8 cellular contexts compared by ENCODE assay signal in the genomic region with DNA sequence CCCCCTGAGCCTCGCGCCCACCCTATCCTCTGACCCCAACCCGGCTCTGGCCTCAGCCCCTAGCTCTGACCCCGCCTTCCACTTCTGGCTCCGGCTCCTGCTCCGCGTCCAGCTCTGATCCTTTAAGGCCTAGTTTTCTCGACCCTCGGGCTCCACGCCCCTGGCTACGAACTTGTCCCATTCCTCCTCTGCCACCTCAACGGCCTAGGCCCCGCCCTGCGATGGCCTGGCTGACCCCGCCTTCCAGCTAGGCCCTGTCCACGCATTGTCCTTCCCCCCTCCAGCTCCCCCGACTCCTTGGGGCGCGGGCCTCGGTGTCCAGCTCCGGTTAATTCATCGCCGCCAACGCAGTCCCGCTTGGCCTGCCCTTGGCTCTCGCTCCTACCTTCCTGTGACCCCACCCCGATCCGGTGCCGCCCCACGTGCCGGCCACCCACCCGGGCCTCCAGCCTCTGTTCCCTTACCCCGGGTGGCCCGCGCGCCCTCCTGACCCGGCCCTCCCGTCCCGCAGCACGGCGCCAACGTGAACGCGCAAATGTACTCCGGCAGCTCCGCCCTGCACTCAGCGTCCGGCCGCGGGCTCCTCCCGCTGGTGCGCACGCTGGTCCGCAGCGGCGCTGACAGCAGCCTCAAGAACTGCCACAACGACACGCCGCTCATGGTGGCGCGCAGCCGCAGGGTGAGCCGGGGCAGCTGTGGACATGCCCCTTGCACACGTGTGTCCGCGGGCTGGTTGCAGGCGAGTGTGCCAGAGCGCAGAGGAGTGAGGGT. TPM values are rescaled to one million over a fixed set of nuclear protein-coding genes. Genes with fewer than 3 reads are reported as not detected.
DNase-seq lines count a peak whose midpoint lies in the region; ATAC-seq and TF ChIP-seq lines count a peak whose summit lies in the region.

No MANE protein-coding gene starts in this region.

- H3K9me3 ChIP-seq in uterus = no peaks in the 10 kb centered on the region

- ATAC-seq in activated naive CD8-positive, alpha-beta T cell treated with anti-CD3 and anti-CD28 coated beads, Interleukin-2, amount 10 ng/mL, durations not matched to agents 7 days and 5 days (ENCODE audit: low read depth) = no peak
- ATAC-seq in activated naive CD8-positive, alpha-beta T cell treated with anti-CD3 and anti-CD28 coated beads, Interleukin-2, amount 50 U/mL, for 24 hours = no peak
- ATAC-seq in naive B cell (ENCODE audit: low read depth in 2 of 2) = no peak

- no peak for DNase-seq in activated naive CD8-positive, alpha-beta T cell treated with anti-CD3 and anti-CD28 coated beads, Interleukin-2, amount 10 ng/mL, durations not matched to agents 7 days and 5 days
- no peak for DNase-seq in activated naive CD8-positive, alpha-beta T cell treated with anti-CD3 and anti-CD28 coated beads, Interleukin-2, amount 50 U/mL, for 24 hours
- DNase-seq in fibroblast of mammary gland (ENCODE audit: low read depth) (peak; percentile 73), naive B cell (no peak), uterus (peak; percentile 67 to 81), Kasumi-1 (lab: John Stamatoyannopoulos, UW) (no peak), COLO668 (lab: John Stamatoyannopoulos, UW; ENCODE audit: unreplicated experiment) (no peak), NCI-H2107 (lab: John Stamatoyannopoulos, UW) (no peak)

- H3K27me3 Mint-ChIP-seq in activated naive CD8-positive, alpha-beta T cell treated with anti-CD3 and anti-CD28 coated beads, Interleukin-2, amount 10 ng/mL, durations not matched to agents 7 days and 5 days = no peaks in the 10 kb centered on the region
- H3K27me3 Mint-ChIP-seq in activated naive CD8-positive, alpha-beta T cell treated with anti-CD3 and anti-CD28 coated beads, Interleukin-2, amount 50 U/mL, for 24 hours = peaks cover 2% of the 10 kb centered on the region
- H3K27me3 Mint-ChIP-seq in naive B cell = no peaks in the 10 kb centered on the region

- H3K27ac Mint-ChIP-seq in activated naive CD8-positive, alpha-beta T cell treated with anti-CD3 and anti-CD28 coated beads, Interleukin-2, amount 10 ng/mL, durations not matched to agents 7 days and 5 days = peak overlapping the region; percentile 30
- no peak overlapping the region for H3K27ac Mint-ChIP-seq in activated naive CD8-positive, alpha-beta T cell treated with anti-CD3 and anti-CD28 coated beads, Interleukin-2, amount 50 U/mL, for 24 hours
- peak overlapping the region in 4 of 6 donors; percentile 26 to 52 (median 48) for H3K27ac Mint-ChIP-seq in naive B cell

- peaks cover 42% of the 10 kb centered on the region for H3K36me3 Mint-ChIP-seq in activated naive CD8-positive, alpha-beta T cell treated with anti-CD3 and anti-CD28 coated beads, Interleukin-2, amount 10 ng/mL, durations not matched to agents 7 days and 5 days
- H3K36me3 Mint-ChIP-seq in activated naive CD8-positive, alpha-beta T cell treated with anti-CD3 and anti-CD28 coated beads, Interleukin-2, amount 50 U/mL, for 24 hours (ENCODE audit: low read depth) = peaks cover 23% of the 10 kb centered on the region
- H3K36me3 Mint-ChIP-seq in naive B cell = peaks cover 0 to 6% of the 10 kb centered on the region in 2 donors

- H3K27ac ChIP-seq in uterus = peak overlapping the region; percentile 83 to 87

- no peaks in the 10 kb centered on the region for H3K27me3 ChIP-seq in uterus

- peaks cover 47% of the 10 kb centered on the region for H3K4me1 Mint-ChIP-seq in activated naive CD8-positive, alpha-beta T cell treated with anti-CD3 and anti-CD28 coated beads, Interleukin-2, amount 10 ng/mL, durations not matched to agents 7 days and 5 days
- H3K4me1 Mint-ChIP-seq in activated naive CD8-positive, alpha-beta T cell treated with anti-CD3 and anti-CD28 coated beads, Interleukin-2, amount 50 U/mL, for 24 hours = peaks cover 39% of the 10 kb centered on the region
- H3K4me1 Mint-ChIP-seq in naive B cell = peaks cover 15 to 53% (median 23%) of the 10 kb centered on the region in 3 donors

- H3K4me3 ChIP-seq in fibroblast of mammary gland (ENCODE audit: control insufficient read depth, low read depth, low read length) = peak overlapping the region; percentile 53
- H3K4me3 ChIP-seq in uterus = peak overlapping the region; percentile 35 to 36

- H3K4me1 ChIP-seq in uterus = peaks cover 0 to 33% of the 10 kb centered on the region in 2 donors

- peak in 1 of 2 donors; percentile 19 for TF ChIP-seq POLR2A in uterus (IDR thresholded peaks at IDR 0.05)

- H3K9me3 Mint-ChIP-seq in activated naive CD8-positive, alpha-beta T cell treated with anti-CD3 and anti-CD28 coated beads, Interleukin-2, amount 10 ng/mL, durations not matched to agents 7 days and 5 days = peaks cover 3% of the 10 kb centered on the region
- H3K9me3 Mint-ChIP-seq in activated naive CD8-positive, alpha-beta T cell treated with anti-CD3 and anti-CD28 coated beads, Interleukin-2, amount 50 U/mL, for 24 hours = no peaks in the 10 kb centered on the region
- no peaks in the 10 kb centered on the region for H3K9me3 Mint-ChIP-seq in naive B cell

- TF ChIP-seq CTCF in fibroblast of mammary gland (conservative IDR thresholded peaks at IDR 0.05; ENCODE audit: control insufficient read depth, insufficient read depth, low read depth, low read length) (no peak), uterus (IDR thresholded peaks at IDR 0.05) (peak; percentile 44 to 49 (median 48))

- POLR2A ChIA-PET in activated naive CD8-positive, alpha-beta T cell treated with anti-CD3 and anti-CD28 coated beads, Interleukin-2, amount 10 ng/mL, durations not matched to agents 7 days and 5 days (lab: Charles Lee) = interaction anchor here (1.2 kb wide), 1 partner anchor 13 kb away, joined by 3 read pairs; no protein-coding TSS in a partner anchor

- no peak overlapping the region for H3K4me3 Mint-ChIP-seq in activated naive CD8-positive, alpha-beta T cell treated with anti-CD3 and anti-CD28 coated beads, Interleukin-2, amount 10 ng/mL, durations not matched to agents 7 days and 5 days
- no peak overlapping the region for H3K4me3 Mint-ChIP-seq in activated naive CD8-positive, alpha-beta T cell treated with anti-CD3 and anti-CD28 coated beads, Interleukin-2, amount 50 U/mL, for 24 hours
- H3K4me3 Mint-ChIP-seq in naive B cell = peak overlapping the region in 2 of 8 donors; percentile 47 to 80

- intact Hi-C loops in uterus (cut with DNase I; ENCODE audit: low total_unique reads) = no loop called here

- H3K36me3 ChIP-seq in uterus = no peaks in the 10 kb centered on the region

RNA-seq across cellular contexts. Expression of a gene that starts 9.4 kb away (rescaled TPM):
- total RNA-seq in activated naive CD8-positive, alpha-beta T cell treated with anti-CD3 and anti-CD28 coated beads, Interleukin-2, amount 10 ng/mL, durations not matched to agents 7 days and 5 days = 10 to 100 TPM; 25.0 to 28.8 TPM
- polyA plus RNA-seq in naive B cell (ENCODE audit: low read depth in 6 of 6) = 10 to 100 TPM in 5 of 6 donors, 1 to 10 TPM in 1; 8.2 to 17.4 (median 14.1) TPM
- 10 to 100 TPM in 2 of 4 donors, 1 to 10 TPM in 2; 3.2 to 58.8 (median 11.9) TPM for total RNA-seq in uterus

RNA-seq across cellular contexts. Expression of a gene that starts 19.8 kb away (rescaled TPM):
- total RNA-seq in activated naive CD8-positive, alpha-beta T cell treated with anti-CD3 and anti-CD28 coated beads, Interleukin-2, amount 10 ng/mL, durations not matched to agents 7 days and 5 days = not detected
- polyA plus RNA-seq in naive B cell (ENCODE audit: low read depth in 6 of 6) = not detected
- total RNA-seq in uterus = 1 to 10 TPM in 1 of 4 donors, under 1 TPM in 1, not detected in 2; 0.29 to 5.8 TPM

RNA-seq across cellular contexts. Expression of a gene that starts 51.0 kb away (rescaled TPM):
- total RNA-seq in activated naive CD8-positive, alpha-beta T cell treated with anti-CD3 and anti-CD28 coated beads, Interleukin-2, amount 10 ng/mL, durations not matched to agents 7 days and 5 days = not detected
- not detected for polyA plus RNA-seq in naive B cell (ENCODE audit: low read depth in 6 of 6)
- 100 to 1,000 TPM in 2 of 4 donors, 10 to 100 TPM in 1, 1 to 10 TPM in 1; 3.8 to 171 (median 111) TPM for total RNA-seq in uterus

RNA-seq across cellular contexts. Expression of a gene that starts 59.0 kb away (rescaled TPM):
- not detected for total RNA-seq in activated naive CD8-positive, alpha-beta T cell treated with anti-CD3 and anti-CD28 coated beads, Interleukin-2, amount 10 ng/mL, durations not matched to agents 7 days and 5 days
- polyA plus RNA-seq in naive B cell (ENCODE audit: low read depth in 6 of 6) = not detected
- not detected for total RNA-seq in uterus

Comparison
In these comparisons a context has a peak if more than half of its experiments do, and no peak if none do; other contexts are left out.
1. DNase-seq: peak in fibroblast of mammary gland (single experiment) and uterus (2 of 2); none in activated naive CD8-positive, alpha-beta T cell treated with anti-CD3 and anti-CD28 coated beads, Interleukin-2, amount 10 ng/mL, durations not matched to agents 7 days and 5 days (single experiment), activated naive CD8-positive, alpha-beta T cell treated with anti-CD3 and anti-CD28 coated beads, Interleukin-2, amount 50 U/mL, for 24 hours (single experiment), naive B cell (single experiment), Kasumi-1 (0 of 2), COLO668 (single experiment) and NCI-H2107 (single experiment).
2. RNA of a gene that starts 51.0 kb away (total RNA-seq): 3.8 to 171 TPM in uterus; not detected in activated naive CD8-positive, alpha-beta T cell treated with anti-CD3 and anti-CD28 coated beads, Interleukin-2, amount 10 ng/mL, durations not matched to agents 7 days and 5 days; every median in the first group is over 4 times any median in the second.